Comparison of ENCODE assay signal across 8 cellular contexts in genomic region chr4:9532134-9532862, GRCh38.
DNase-seq lines count a peak whose midpoint lies in the region; ATAC-seq lines count a peak whose summit lies in the region.
"Not testable (repeated sequence)": the region's sequence is repeated elsewhere in the genome, so short reads cannot be mapped to it uniquely, and the experiment has no call there.

No MANE protein-coding gene starts in this region.

- not testable (repeated sequence) for H3K9me3 Mint-ChIP-seq in CD8-positive, alpha-beta memory T cell; activated CD4-positive, alpha-beta T cell treated with anti-CD3 and anti-CD28 coated beads, Interleukin-2, amount 10 ng/mL, durations not matched to agents 7 days and 5 days

- H3K36me3 Mint-ChIP-seq in CD8-positive, alpha-beta memory T cell; activated CD4-positive, alpha-beta T cell treated with anti-CD3 and anti-CD28 coated beads, Interleukin-2, amount 10 ng/mL, durations not matched to agents 7 days and 5 days (ENCODE audit: low read depth): not testable (repeated sequence)

- DNase-seq in CD8-positive, alpha-beta memory T cell, result peak; percentile 44 to 69 (median 57)
- peak; percentile 67 for DNase-seq in HT1080 (ENCODE audit: low read depth)
- peak; percentile 47 for DNase-seq in NCI-H69 (lab: John Stamatoyannopoulos, UW)
- DNase-seq in activated CD4-positive, alpha-beta T cell treated with anti-CD3 and anti-CD28 coated beads, Interleukin-2, amount 10 ng/mL, durations not matched to agents 7 days and 5 days, result peak; percentile 54
- peak; percentile 10 for DNase-seq in brain pericyte (ENCODE audit: low read depth, low spot score)
- peak; percentile 81 to 92 (median 92) for DNase-seq in right cardiac atrium
- DNase-seq in nucleus accumbens (lab: John Stamatoyannopoulos, UW), result peak in 47 of 56 donors; percentile 11 to 74 (median 38)
- DNase-seq in stimulated activated CD8-positive, alpha-beta memory T cell treated with anti-CD3 and anti-CD28 coated beads, Interleukin-4, amount 100 ng/mL, for 4 hours (ENCODE audit: low read depth in 2 of 2, low spot score in 1 of 2), result peak; percentile 27 to 37

- H3K27me3 ChIP-seq in CD8-positive, alpha-beta memory T cell (ENCODE audit: insufficient read depth, low read length, poor library complexity, severe bottlenecking); right cardiac atrium (ENCODE audit: control insufficient read depth, insufficient read depth): not testable (repeated sequence)

- not testable (repeated sequence) for H3K4me1 ChIP-seq in CD8-positive, alpha-beta memory T cell (ENCODE audit: insufficient read depth, low read length); right cardiac atrium (ENCODE audit: control insufficient read depth, insufficient read depth, low read length)

- H3K27me3 Mint-ChIP-seq in CD8-positive, alpha-beta memory T cell, result peaks cover 20 to 50% of the 10 kb centered on the region in 2 donors
- peaks cover 24% of the 10 kb centered on the region for H3K27me3 Mint-ChIP-seq in activated CD4-positive, alpha-beta T cell treated with anti-CD3 and anti-CD28 coated beads, Interleukin-2, amount 10 ng/mL, durations not matched to agents 7 days and 5 days

- 1% methylated on average over 81 of the region's 81 CpGs for WGBS in right cardiac atrium

- not testable (repeated sequence) for H3K36me3 ChIP-seq in CD8-positive, alpha-beta memory T cell (ENCODE audit: insufficient read depth, low read length)

- CTCF ChIA-PET in CD8-positive, alpha-beta memory T cell (lab: Charles Lee), result interaction anchor here (0.6 to 2.0 kb wide), 9 partner anchors 9 to 563 kb away, joined by 3 to 11 read pairs (median 4); no protein-coding TSS in a partner anchor
- CTCF ChIA-PET in activated CD4-positive, alpha-beta T cell treated with anti-CD3 and anti-CD28 coated beads, Interleukin-2, amount 10 ng/mL, durations not matched to agents 7 days and 5 days (lab: Charles Lee), result interaction anchor here (0.6 to 1.1 kb wide), 5 partner anchors 8 to 482 kb away, joined by 3 read pairs; no protein-coding TSS in a partner anchor

- POLR2A ChIA-PET in CD8-positive, alpha-beta memory T cell (lab: Charles Lee), result not testable (repeated sequence)
- POLR2A ChIA-PET in activated CD4-positive, alpha-beta T cell treated with anti-CD3 and anti-CD28 coated beads, Interleukin-2, amount 10 ng/mL, durations not matched to agents 7 days and 5 days (lab: Charles Lee), result interaction anchor here (0.6 kb wide), 1 partner anchor 159 kb away, joined by 3 read pairs; no protein-coding TSS in a partner anchor

- not testable (repeated sequence) for H3K27ac Mint-ChIP-seq in CD8-positive, alpha-beta memory T cell; activated CD4-positive, alpha-beta T cell treated with anti-CD3 and anti-CD28 coated beads, Interleukin-2, amount 10 ng/mL, durations not matched to agents 7 days and 5 days

- peaks cover 0 to 14% (median 4%) of the 10 kb centered on the region in 3 donors for H3K4me1 Mint-ChIP-seq in CD8-positive, alpha-beta memory T cell
- H3K4me1 Mint-ChIP-seq in activated CD4-positive, alpha-beta T cell treated with anti-CD3 and anti-CD28 coated beads, Interleukin-2, amount 10 ng/mL, durations not matched to agents 7 days and 5 days, result not testable (repeated sequence)

- H3K4me3 ChIP-seq in CD8-positive, alpha-beta memory T cell (ENCODE audit: low read length), result peak overlapping the region; percentile 15
- H3K4me3 ChIP-seq in right cardiac atrium (ENCODE audit: low read length), result peak overlapping the region; percentile 8

- not testable (repeated sequence) for H3K27ac ChIP-seq in CD8-positive, alpha-beta memory T cell (ENCODE audit: low read depth, low read length); right cardiac atrium (ENCODE audit: low read length)

- peak; percentile 42 to 56 for ATAC-seq in right cardiac atrium

- intact Hi-C loops in right cardiac atrium (cut with DNase I), result not testable (repeated sequence)

- H3K9me3 ChIP-seq in CD8-positive, alpha-beta memory T cell (ENCODE audit: low read length); right cardiac atrium (ENCODE audit: control insufficient read depth, low read length): not testable (repeated sequence)

- peak overlapping the region; percentile 50 to 73 (median 67) for H3K4me3 Mint-ChIP-seq in CD8-positive, alpha-beta memory T cell
- peak overlapping the region; percentile 48 for H3K4me3 Mint-ChIP-seq in activated CD4-positive, alpha-beta T cell treated with anti-CD3 and anti-CD28 coated beads, Interleukin-2, amount 10 ng/mL, durations not matched to agents 7 days and 5 days

Comparison
In these comparisons a context has a peak if more than half of its experiments do, and no peak if none do; other contexts are left out.
1. DNase-seq: peak in every context shown above with its lines; median percentile 92 in right cardiac atrium; 67 in HT1080; 57 in CD8-positive, alpha-beta memory T cell; 54 in activated CD4-positive, alpha-beta T cell treated with anti-CD3 and anti-CD28 coated beads, Interleukin-2, amount 10 ng/mL, durations not matched to agents 7 days and 5 days; 47 in NCI-H69; 38 in nucleus accumbens; 32 in stimulated activated CD8-positive, alpha-beta memory T cell treated with anti-CD3 and anti-CD28 coated beads, Interleukin-4, amount 100 ng/mL, for 4 hours; 10 in brain pericyte.